Comparison of ENCODE assay signal across 16 cellular contexts in the genomic region with DNA sequence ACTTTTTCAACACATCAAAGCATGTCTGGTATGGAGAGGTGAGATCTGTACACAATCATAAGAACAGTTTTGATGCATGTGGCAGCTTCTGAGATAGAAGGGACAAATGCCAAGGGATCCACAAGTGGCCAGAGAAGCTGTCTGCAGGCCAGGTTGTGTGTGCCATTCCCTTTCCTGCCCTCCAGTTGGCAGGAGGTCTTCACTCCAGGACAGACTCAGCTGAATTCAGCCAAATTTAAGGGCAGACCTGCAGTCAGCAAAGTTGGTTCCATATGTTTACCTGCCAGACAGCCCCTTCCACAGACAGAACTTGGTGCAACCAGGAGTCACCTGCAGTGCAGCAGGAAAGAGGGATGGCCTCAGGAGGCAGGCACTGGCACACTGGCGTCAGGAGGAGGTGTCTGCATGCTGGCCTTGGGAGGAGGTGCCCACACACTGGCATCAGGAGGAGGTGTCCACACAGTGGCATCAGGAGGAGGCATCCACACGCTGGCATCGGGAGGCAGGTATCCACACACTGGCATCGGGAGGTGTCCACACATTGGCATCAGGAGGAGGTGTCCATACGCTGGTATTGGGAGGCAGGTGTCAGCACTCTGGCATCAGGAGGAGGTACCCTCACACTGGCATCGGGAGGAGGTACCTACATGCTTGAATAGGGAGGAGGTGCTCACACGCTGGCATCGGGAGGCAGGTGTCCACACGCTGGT.
DNase-seq lines count a peak whose midpoint lies in the region; ATAC-seq and TF ChIP-seq lines count a peak whose summit lies in the region.
"Had no signal": no experiment of that assay in that cellular context is flagged by ENCODE, and none has a peak within 500 bp of the region (broad histone marks: within the 10 kb centered on the region; RNA-seq: fewer than 3 reads in every experiment).

No MANE protein-coding gene starts in this region.

- no peak for TF ChIP-seq CTCF in activated CD8-positive, alpha-beta T cell treated with anti-CD3 and anti-CD28 coated beads for 36 hours (IDR thresholded peaks at IDR 0.05)
- TF ChIP-seq CTCF in heart left ventricle (IDR thresholded peaks at IDR 0.05) (no peak), esophagus squamous epithelium (IDR thresholded peaks at IDR 0.05) (no peak)

- POLR2A ChIA-PET in CD8-positive, alpha-beta memory T cell (lab: Charles Lee), result interaction anchor here (0.6 to 1.1 kb wide), 5 partner anchors 16 to 207 kb away, joined by 3 to 4 read pairs (median 3); no protein-coding TSS in a partner anchor
- POLR2A ChIA-PET in activated CD8-positive, alpha-beta T cell treated with anti-CD3 and anti-CD28 coated beads for 36 hours (lab: Charles Lee), result interaction anchor here (0.5 to 12.0 kb wide), 7 partner anchors 8 to 153 kb away, joined by 3 to 376 read pairs (median 4); partner anchors contain the start of gene IKZF1

- no peaks in the 10 kb centered on the region for H3K27me3 Mint-ChIP-seq in CD8-positive, alpha-beta memory T cell
- H3K27me3 Mint-ChIP-seq in activated CD8-positive, alpha-beta T cell treated with anti-CD3 and anti-CD28 coated beads for 36 hours, result no peaks in the 10 kb centered on the region
- peaks cover 0 to 6% (median 3%) of the 10 kb centered on the region in 3 donors for H3K27me3 Mint-ChIP-seq in immature natural killer cell (ENCODE audit: low read depth in 3 of 3)

- no peak overlapping the region for H3K9ac ChIP-seq in BLaER1

- DNase-seq in CD8-positive, alpha-beta memory T cell, result no peak
- no peak for DNase-seq in activated CD8-positive, alpha-beta T cell treated with anti-CD3 and anti-CD28 coated beads for 36 hours
- no peak for DNase-seq in immature natural killer cell
- no peak for DNase-seq in heart left ventricle
- no peak for DNase-seq in esophagus squamous epithelium (lab: John Stamatoyannopoulos, UW)
- no peak for DNase-seq in NCI-H774 (lab: John Stamatoyannopoulos, UW)
- DNase-seq: activated gamma-delta T cell treated with Interleukin-2 at 50 U/mL for 16 hours, AML-193, NCI-H1436 treated with DMSO at 0.1 percent for 48 hours, NCI-H2227 treated with DMSO at 0.1 percent for 48 hours, SIG-M5, substantia nigra, T-helper 9 cell had no signal

- H3K4me1 Mint-ChIP-seq in CD8-positive, alpha-beta memory T cell, result peaks cover 70 to 90% (median 77%) of the 10 kb centered on the region in 3 donors
- H3K4me1 Mint-ChIP-seq in activated CD8-positive, alpha-beta T cell treated with anti-CD3 and anti-CD28 coated beads for 36 hours (ENCODE audit: low read depth), result peaks cover 88% of the 10 kb centered on the region
- peaks cover 57 to 63% of the 10 kb centered on the region in 2 donors for H3K4me1 Mint-ChIP-seq in immature natural killer cell

- H3K27me3 ChIP-seq in BLaER1, result no peaks in the 10 kb centered on the region
- H3K27me3 ChIP-seq in CD8-positive, alpha-beta memory T cell (ENCODE audit: insufficient read depth, low read length, poor library complexity, severe bottlenecking), result no peaks in the 10 kb centered on the region
- peaks cover 0 to 30% (median 0%) of the 10 kb centered on the region in 9 donors for H3K27me3 ChIP-seq in heart left ventricle
- H3K27me3 ChIP-seq in esophagus squamous epithelium, result peaks cover 0 to 9% (median 0%) of the 10 kb centered on the region in 4 donors
- H3K27me3 ChIP-seq: breast epithelium, right atrium auricular region had no signal

- H3K9me3 Mint-ChIP-seq in CD8-positive, alpha-beta memory T cell, result no peaks in the 10 kb centered on the region
- H3K9me3 Mint-ChIP-seq in activated CD8-positive, alpha-beta T cell treated with anti-CD3 and anti-CD28 coated beads for 36 hours, result no peaks in the 10 kb centered on the region
- H3K9me3 Mint-ChIP-seq in immature natural killer cell, result no peaks in the 10 kb centered on the region

- no peak overlapping the region for H3K4me3 ChIP-seq in BLaER1
- no peak overlapping the region for H3K4me3 ChIP-seq in CD8-positive, alpha-beta memory T cell (ENCODE audit: low read length)
- H3K4me3 ChIP-seq in heart left ventricle, result no peak overlapping the region
- H3K4me3 ChIP-seq in esophagus squamous epithelium, result no peak overlapping the region
- H3K4me3 ChIP-seq: breast epithelium, right atrium auricular region had no signal

- H3K4me1 ChIP-seq in BLaER1 (peaks cover 99% of the 10 kb centered on the region), heart left ventricle (peaks cover 0 to 57% (median 0%) of the 10 kb centered on the region in 12 donors), esophagus squamous epithelium (no peaks in the 10 kb centered on the region)
- H3K4me1 ChIP-seq in CD8-positive, alpha-beta memory T cell (ENCODE audit: insufficient read depth, low read length), result peaks cover 78% of the 10 kb centered on the region
- H3K4me1 ChIP-seq: breast epithelium, right atrium auricular region had no signal

- TF ChIP-seq POLR2A in heart left ventricle (IDR thresholded peaks at IDR 0.05), result no peak
- no peak for TF ChIP-seq POLR2A in esophagus squamous epithelium (IDR thresholded peaks at IDR 0.05)

- peak overlapping the region in 5 of 8 donors; percentile 9 to 92 (median 71) for H3K27ac Mint-ChIP-seq in CD8-positive, alpha-beta memory T cell
- H3K27ac Mint-ChIP-seq in activated CD8-positive, alpha-beta T cell treated with anti-CD3 and anti-CD28 coated beads for 36 hours, result peak overlapping the region; percentile 92
- H3K27ac Mint-ChIP-seq in immature natural killer cell, result peak overlapping the region in 3 of 6 donors; percentile 8 to 37 (median 8)

- CTCF ChIA-PET in CD8-positive, alpha-beta memory T cell (lab: Charles Lee), result interaction anchor here (0.8 to 1.5 kb wide), 7 partner anchors 8 to 156 kb away, joined by 3 to 5 read pairs (median 4); no protein-coding TSS in a partner anchor
- CTCF ChIA-PET in activated CD8-positive, alpha-beta T cell treated with anti-CD3 and anti-CD28 coated beads for 36 hours (lab: Charles Lee), result interaction anchor here (0.9 to 10.5 kb wide), 4 partner anchors 16 to 207 kb away, joined by 3 to 209 read pairs (median 36); partner anchors contain the start of gene IKZF1

- peak overlapping the region; percentile 92 for H3K4me2 ChIP-seq in BLaER1

- H3K36me3 Mint-ChIP-seq in CD8-positive, alpha-beta memory T cell, result no peaks in the 10 kb centered on the region
- peaks cover 1% of the 10 kb centered on the region for H3K36me3 Mint-ChIP-seq in activated CD8-positive, alpha-beta T cell treated with anti-CD3 and anti-CD28 coated beads for 36 hours (ENCODE audit: low read depth)
- H3K36me3 Mint-ChIP-seq in immature natural killer cell, result no peaks in the 10 kb centered on the region

- ATAC-seq in activated CD8-positive, alpha-beta T cell treated with anti-CD3 and anti-CD28 coated beads for 36 hours, result no peak
- ATAC-seq in heart left ventricle, result no peak

- no peaks in the 10 kb centered on the region for H3K9me3 ChIP-seq in BLaER1
- no peaks in the 10 kb centered on the region for H3K9me3 ChIP-seq in CD8-positive, alpha-beta memory T cell (ENCODE audit: low read length)
- H3K9me3 ChIP-seq in heart left ventricle, result no peaks in the 10 kb centered on the region
- no peaks in the 10 kb centered on the region for H3K9me3 ChIP-seq in esophagus squamous epithelium
- H3K9me3 ChIP-seq: breast epithelium, right atrium auricular region had no signal

- no peaks in the 10 kb centered on the region for H4K20me1 ChIP-seq in BLaER1

- 77 to 93% (median 87%) methylated on average over 6 to 9 of the region's 9 CpGs for WGBS in heart left ventricle, 4 donors
- 84 to 87% methylated on average over 4 to 8 of the region's 9 CpGs for WGBS in esophagus squamous epithelium, 2 donors

- H3K27ac ChIP-seq in BLaER1, result peak overlapping the region; percentile 82
- H3K27ac ChIP-seq in CD8-positive, alpha-beta memory T cell (ENCODE audit: low read depth, low read length), result no peak overlapping the region
- peak overlapping the region in 1 of 12 donors; percentile 0 for H3K27ac ChIP-seq in heart left ventricle
- H3K27ac ChIP-seq in esophagus squamous epithelium, result no peak overlapping the region
- H3K27ac ChIP-seq: breast epithelium, right atrium auricular region had no signal

- peak overlapping the region in 5 of 7 donors; percentile 57 to 87 (median 70) for H3K4me3 Mint-ChIP-seq in CD8-positive, alpha-beta memory T cell
- no peak overlapping the region for H3K4me3 Mint-ChIP-seq in activated CD8-positive, alpha-beta T cell treated with anti-CD3 and anti-CD28 coated beads for 36 hours
- H3K4me3 Mint-ChIP-seq in immature natural killer cell, result peak overlapping the region in 4 of 5 donors; percentile 28 to 64 (median 33)

- intact Hi-C loops in activated CD8-positive, alpha-beta T cell treated with anti-CD3 and anti-CD28 coated beads for 36 hours (cut with micrococcal nuclease), result loop anchor here (2.0 kb wide), 1 partner anchor 17 kb away; no protein-coding TSS in a partner anchor
- intact Hi-C loops in heart left ventricle (cut with DNase I), result no loop called here
- intact Hi-C loops in esophagus squamous epithelium (cut with DNase I), result no loop called here

- H3K36me3 ChIP-seq in BLaER1, result no peaks in the 10 kb centered on the region
- H3K36me3 ChIP-seq in CD8-positive, alpha-beta memory T cell (ENCODE audit: insufficient read depth, low read length), result no peaks in the 10 kb centered on the region
- H3K36me3 ChIP-seq in heart left ventricle, result no peaks in the 10 kb centered on the region
- H3K36me3 ChIP-seq in esophagus squamous epithelium, result no peaks in the 10 kb centered on the region
- H3K36me3 ChIP-seq: breast epithelium, right atrium auricular region had no signal
